Comparison of ENCODE assay signal across 2 cellular contexts in genomic region chr3:181711325-181712135, GRCh38.
TF ChIP-seq lines count a peak whose summit lies in the region.

TSS of gene SOX2 (plus strand) at chr3:181711925. CDS start at chr3:181712361, 436 bp downstream.

TF ChIP-seq in PFSK-1, 5 proteins besides CTCF, POLR2A, EP300 and RAD21 (continued from another document):
- TF ChIP-seq REST (IDR thresholded peaks at IDR 0.05; ENCODE audit: insufficient read depth in 1 of 2, low read depth in 2 of 2, low read length in 2 of 2): 0 out of 4 replicates have a peak, but pooled peaks of 1 of the 2 experiments have one; percentile 6
- TF ChIP-seq SIN3A (IDR thresholded peaks at IDR 0.05; ENCODE audit: borderline replicate concordance, insufficient read depth, low read length): 0 out of 2 replicates have a peak, but pooled peaks have one; percentile 42

TF ChIP-seq in HepG2, 621 proteins besides CTCF, POLR2A, EP300 and RAD21 (continued from another document):
- TF ChIP-seq ZBTB26 (CRISPR knock-in tag; IDR thresholded peaks at IDR 0.05; ENCODE audit: borderline replicate concordance): no peak
- TF ChIP-seq ZNF710 (CRISPR knock-in tag; IDR thresholded peaks at IDR 0.05; ENCODE audit: borderline replicate concordance): no peak
- TF ChIP-seq ZNF503 (CRISPR knock-in tag; IDR thresholded peaks at IDR 0.05): no peak
- no peak for TF ChIP-seq HOXD1 (CRISPR knock-in tag; IDR thresholded peaks at IDR 0.05)
- no peak for TF ChIP-seq GATA4 (IDR thresholded peaks at IDR 0.05; ENCODE audit: borderline replicate concordance, low read depth)
- no peak for TF ChIP-seq MIXL1 (CRISPR knock-in tag; IDR thresholded peaks at IDR 0.05)
- TF ChIP-seq ZNF589 (CRISPR knock-in tag; conservative IDR thresholded peaks at IDR 0.05): no peak
- TF ChIP-seq SP1 (IDR thresholded peaks at IDR 0.05): no peak
- TF ChIP-seq SP1 (CRISPR knock-in tag; IDR thresholded peaks at IDR 0.05): no peak
- TF ChIP-seq PPARG (CRISPR knock-in tag; conservative IDR thresholded peaks at IDR 0.05): no peak
- no peak for TF ChIP-seq ZNF512 (CRISPR knock-in tag; IDR thresholded peaks at IDR 0.05)
- TF ChIP-seq ZBTB49 (CRISPR knock-in tag; IDR thresholded peaks at IDR 0.05; ENCODE audit: borderline replicate concordance): no peak
- no peak for TF ChIP-seq HNF1A (IDR thresholded peaks at IDR 0.05; ENCODE audit: low read depth)
- no peak for TF ChIP-seq HNF1A (CRISPR knock-in tag; IDR thresholded peaks at IDR 0.05; ENCODE audit: borderline replicate concordance)
- TF ChIP-seq ZNF776 (CRISPR knock-in tag; IDR thresholded peaks at IDR 0.05): no peak
- TF ChIP-seq SNAPC4 (CRISPR knock-in tag; IDR thresholded peaks at IDR 0.05): 0 out of 2 replicates have a peak, but pooled peaks have one; percentile 33
- TF ChIP-seq TEAD2 (CRISPR knock-in tag; IDR thresholded peaks at IDR 0.05): no peak
- TF ChIP-seq CBX2 (IDR thresholded peaks at IDR 0.05; ENCODE audit: low read depth, low read length): peak; percentile 23; the same call in 1 of the 2 replicates
- TF ChIP-seq CBX2 (CRISPR knock-in tag; IDR thresholded peaks at IDR 0.05; ENCODE audit: low read depth): no peak
- TF ChIP-seq PHF5A (CRISPR knock-in tag; IDR thresholded peaks at IDR 0.05; ENCODE audit: low read depth, unreplicated experiment): no peak
- TF ChIP-seq U2AF2 (IDR thresholded peaks at IDR 0.05; ENCODE audit: low read depth, low read length): no peak
- no peak for TF ChIP-seq ZNF276 (CRISPR knock-in tag; IDR thresholded peaks at IDR 0.05; ENCODE audit: low read depth)
- no peak for TF ChIP-seq NCOA2 (CRISPR knock-in tag; IDR thresholded peaks at IDR 0.05)
- peak; percentile 67 for TF ChIP-seq NFYB (CRISPR knock-in tag; IDR thresholded peaks at IDR 0.05)
- no peak for TF ChIP-seq TCF12 (IDR thresholded peaks at IDR 0.05)
- TF ChIP-seq TCF12 (CRISPR knock-in tag; IDR thresholded peaks at IDR 0.05): no peak
- no peak for TF ChIP-seq SMAD9 (CRISPR knock-in tag; IDR thresholded peaks at IDR 0.05)
- TF ChIP-seq CSRNP1 (CRISPR knock-in tag; IDR thresholded peaks at IDR 0.05): no peak
